1 cellular context compared by ENCODE assay signal in the genomic region with DNA sequence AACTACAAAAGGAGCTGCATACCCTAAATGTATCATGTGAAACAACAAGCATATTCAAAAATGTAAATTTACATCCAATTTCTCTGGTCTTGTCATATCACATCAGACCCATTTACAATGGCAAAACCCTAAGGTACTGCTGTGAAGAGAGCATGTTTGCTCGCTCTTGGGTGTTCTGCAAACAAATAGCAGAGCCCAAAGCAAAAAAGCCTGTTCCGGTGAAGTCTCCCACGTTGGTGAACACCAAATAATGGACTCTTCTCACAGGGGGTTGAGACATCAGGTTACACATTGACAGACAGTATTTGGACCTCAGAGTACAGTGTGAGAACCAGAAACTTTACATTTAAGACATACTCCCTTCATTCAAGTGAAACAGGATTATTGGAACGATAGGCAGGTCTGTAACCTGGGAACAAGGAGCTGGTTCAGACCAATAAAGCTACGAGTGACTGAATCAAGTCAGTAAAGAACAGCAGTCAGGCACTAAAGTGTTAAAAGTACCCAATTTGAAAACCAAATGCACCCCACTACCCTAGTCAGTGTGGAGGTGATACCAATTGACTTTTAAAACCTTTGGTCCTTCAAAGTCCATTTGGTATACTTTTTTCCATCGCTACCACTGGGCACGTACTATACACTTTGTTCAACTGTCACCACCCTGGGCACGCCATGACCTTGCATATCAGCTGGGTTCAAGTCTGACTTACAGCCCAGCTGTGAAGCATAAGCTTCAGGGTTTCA.
TF ChIP-seq lines count a peak whose summit lies in the region.

No MANE protein-coding gene starts in this region.

TF ChIP-seq in HepG2, 621 proteins besides CTCF, POLR2A, EP300 and RAD21 (continued from another document and continues in another):
- TF ChIP-seq, protein P1, sequence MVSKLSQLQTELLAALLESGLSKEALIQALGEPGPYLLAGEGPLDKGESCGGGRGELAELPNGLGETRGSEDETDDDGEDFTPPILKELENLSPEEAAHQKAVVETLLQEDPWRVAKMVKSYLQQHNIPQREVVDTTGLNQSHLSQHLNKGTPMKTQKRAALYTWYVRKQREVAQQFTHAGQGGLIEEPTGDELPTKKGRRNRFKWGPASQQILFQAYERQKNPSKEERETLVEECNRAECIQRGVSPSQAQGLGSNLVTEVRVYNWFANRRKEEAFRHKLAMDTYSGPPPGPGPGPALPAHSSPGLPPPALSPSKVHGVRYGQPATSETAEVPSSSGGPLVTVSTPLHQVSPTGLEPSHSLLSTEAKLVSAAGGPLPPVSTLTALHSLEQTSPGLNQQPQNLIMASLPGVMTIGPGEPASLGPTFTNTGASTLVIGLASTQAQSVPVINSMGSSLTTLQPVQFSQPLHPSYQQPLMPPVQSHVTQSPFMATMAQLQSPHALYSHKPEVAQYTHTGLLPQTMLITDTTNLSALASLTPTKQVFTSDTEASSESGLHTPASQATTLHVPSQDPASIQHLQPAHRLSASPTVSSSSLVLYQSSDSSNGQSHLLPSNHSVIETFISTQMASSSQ (IDR thresholded peaks at IDR 0.05; ENCODE audit: low read depth) = peak; percentile 82
- TF ChIP-seq, protein P1 (CRISPR knock-in tag; IDR thresholded peaks at IDR 0.05; ENCODE audit: borderline replicate concordance) = peak; percentile 87; the same call in 1 of the 2 replicates
- TF ChIP-seq ZNF552 (CRISPR knock-in tag; IDR thresholded peaks at IDR 0.05; ENCODE audit: borderline replicate concordance) (no peak), ZC3H4 (CRISPR knock-in tag; IDR thresholded peaks at IDR 0.05; ENCODE audit: borderline replicate concordance) (no peak), SAFB2 (CRISPR knock-in tag; IDR thresholded peaks at IDR 0.05; ENCODE audit: borderline replicate concordance, low read depth) (no peak), ZNF776 (CRISPR knock-in tag; IDR thresholded peaks at IDR 0.05) (no peak), TGIF2 (CRISPR knock-in tag; IDR thresholded peaks at IDR 0.05) (0 out of 2 replicates have a peak, but pooled peaks have one; percentile 58), ZNF788 (CRISPR knock-in tag; IDR thresholded peaks at IDR 0.05; ENCODE audit: borderline replicate concordance) (no peak), HNF4G (IDR thresholded peaks at IDR 0.05; ENCODE audit: borderline replicate concordance, low read depth, low read length) (no peak), HNF4G (CRISPR knock-in tag; IDR thresholded peaks at IDR 0.05; ENCODE audit: borderline replicate concordance, low read depth) (no peak), ZNF746 (CRISPR knock-in tag; IDR thresholded peaks at IDR 0.05) (no peak), SNAI1 (CRISPR knock-in tag; IDR thresholded peaks at IDR 0.05; ENCODE audit: borderline replicate concordance) (no peak), ZNF607 (CRISPR knock-in tag; IDR thresholded peaks at IDR 0.05; ENCODE audit: borderline replicate concordance) (no peak), POLR2G (IDR thresholded peaks at IDR 0.05; ENCODE audit: low read depth, low read length) (no peak), BHLHE40 (IDR thresholded peaks at IDR 0.05; ENCODE audit: low read length) (no peak), STAG1 (CRISPR knock-in tag; IDR thresholded peaks at IDR 0.05) (peak; percentile 5; the same call in 1 of the 2 replicates), ZNF143 (CRISPR knock-in tag; IDR thresholded peaks at IDR 0.05) (no peak), ZNF567 (CRISPR knock-in tag; IDR thresholded peaks at IDR 0.05; ENCODE audit: borderline replicate concordance) (no peak), SP1 (IDR thresholded peaks at IDR 0.05) (no peak), SP1 (CRISPR knock-in tag; IDR thresholded peaks at IDR 0.05) (no peak), ZNF160 (CRISPR knock-in tag; IDR thresholded peaks at IDR 0.05) (no peak)
- TF ChIP-seq, protein P2, sequence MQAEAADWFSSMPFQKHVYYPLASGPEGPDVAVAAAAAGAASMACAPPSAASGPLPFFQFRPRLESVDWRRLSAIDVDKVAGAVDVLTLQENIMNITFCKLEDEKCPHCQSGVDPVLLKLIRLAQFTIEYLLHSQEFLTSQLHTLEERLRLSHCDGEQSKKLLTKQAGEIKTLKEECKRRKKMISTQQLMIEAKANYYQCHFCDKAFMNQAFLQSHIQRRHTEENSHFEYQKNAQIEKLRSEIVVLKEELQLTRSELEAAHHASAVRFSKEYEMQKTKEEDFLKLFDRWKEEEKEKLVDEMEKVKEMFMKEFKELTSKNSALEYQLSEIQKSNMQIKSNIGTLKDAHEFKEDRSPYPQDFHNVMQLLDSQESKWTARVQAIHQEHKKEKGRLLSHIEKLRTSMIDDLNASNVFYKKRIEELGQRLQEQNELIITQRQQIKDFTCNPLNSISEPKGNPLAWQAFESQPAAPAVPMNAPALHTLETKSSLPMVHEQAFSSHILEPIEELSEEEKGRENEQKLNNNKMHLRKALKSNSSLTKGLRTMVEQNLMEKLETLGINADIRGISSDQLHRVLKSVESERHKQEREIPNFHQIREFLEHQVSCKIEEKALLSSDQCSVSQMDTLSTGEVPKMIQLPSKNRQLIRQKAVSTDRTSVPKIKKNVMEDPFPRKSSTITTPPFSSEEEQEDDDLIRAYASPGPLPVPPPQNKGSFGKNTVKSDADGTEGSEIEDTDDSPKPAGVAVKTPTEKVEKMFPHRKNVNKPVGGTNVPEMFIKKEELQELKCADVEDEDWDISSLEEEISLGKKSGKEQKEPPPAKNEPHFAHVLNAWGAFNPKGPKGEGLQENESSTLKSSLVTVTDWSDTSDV (CRISPR knock-in tag; IDR thresholded peaks at IDR 0.05) = no peak
- TF ChIP-seq, protein P3, sequence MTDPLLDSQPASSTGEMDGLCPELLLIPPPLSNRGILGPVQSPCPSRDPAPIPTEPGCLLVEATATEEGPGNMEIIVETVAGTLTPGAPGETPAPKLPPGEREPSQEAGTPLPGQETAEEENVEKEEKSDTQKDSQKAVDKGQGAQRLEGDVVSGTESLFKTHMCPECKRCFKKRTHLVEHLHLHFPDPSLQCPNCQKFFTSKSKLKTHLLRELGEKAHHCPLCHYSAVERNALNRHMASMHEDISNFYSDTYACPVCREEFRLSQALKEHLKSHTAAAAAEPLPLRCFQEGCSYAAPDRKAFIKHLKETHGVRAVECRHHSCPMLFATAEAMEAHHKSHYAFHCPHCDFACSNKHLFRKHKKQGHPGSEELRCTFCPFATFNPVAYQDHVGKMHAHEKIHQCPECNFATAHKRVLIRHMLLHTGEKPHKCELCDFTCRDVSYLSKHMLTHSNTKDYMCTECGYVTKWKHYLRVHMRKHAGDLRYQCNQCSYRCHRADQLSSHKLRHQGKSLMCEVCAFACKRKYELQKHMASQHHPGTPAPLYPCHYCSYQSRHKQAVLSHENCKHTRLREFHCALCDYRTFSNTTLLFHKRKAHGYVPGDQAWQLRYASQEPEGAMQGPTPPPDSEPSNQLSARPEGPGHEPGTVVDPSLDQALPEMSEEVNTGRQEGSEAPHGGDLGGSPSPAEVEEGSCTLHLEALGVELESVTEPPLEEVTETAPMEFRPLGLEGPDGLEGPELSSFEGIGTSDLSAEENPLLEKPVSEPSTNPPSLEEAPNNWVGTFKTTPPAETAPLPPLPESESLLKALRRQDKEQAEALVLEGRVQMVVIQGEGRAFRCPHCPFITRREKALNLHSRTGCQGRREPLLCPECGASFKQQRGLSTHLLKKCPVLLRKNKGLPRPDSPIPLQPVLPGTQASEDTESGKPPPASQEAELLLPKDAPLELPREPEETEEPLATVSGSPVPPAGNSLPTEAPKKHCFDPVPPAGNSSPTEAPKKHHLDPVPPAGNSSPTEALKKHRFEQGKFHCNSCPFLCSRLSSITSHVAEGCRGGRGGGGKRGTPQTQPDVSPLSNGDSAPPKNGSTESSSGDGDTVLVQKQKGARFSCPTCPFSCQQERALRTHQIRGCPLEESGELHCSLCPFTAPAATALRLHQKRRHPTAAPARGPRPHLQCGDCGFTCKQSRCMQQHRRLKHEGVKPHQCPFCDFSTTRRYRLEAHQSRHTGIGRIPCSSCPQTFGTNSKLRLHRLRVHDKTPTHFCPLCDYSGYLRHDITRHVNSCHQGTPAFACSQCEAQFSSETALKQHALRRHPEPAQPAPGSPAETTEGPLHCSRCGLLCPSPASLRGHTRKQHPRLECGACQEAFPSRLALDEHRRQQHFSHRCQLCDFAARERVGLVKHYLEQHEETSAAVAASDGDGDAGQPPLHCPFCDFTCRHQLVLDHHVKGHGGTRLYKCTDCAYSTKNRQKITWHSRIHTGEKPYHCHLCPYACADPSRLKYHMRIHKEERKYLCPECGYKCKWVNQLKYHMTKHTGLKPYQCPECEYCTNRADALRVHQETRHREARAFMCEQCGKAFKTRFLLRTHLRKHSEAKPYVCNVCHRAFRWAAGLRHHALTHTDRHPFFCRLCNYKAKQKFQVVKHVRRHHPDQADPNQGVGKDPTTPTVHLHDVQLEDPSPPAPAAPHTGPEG (CRISPR knock-in tag; IDR thresholded peaks at IDR 0.05) = no peak
- TF ChIP-seq, protein P4, sequence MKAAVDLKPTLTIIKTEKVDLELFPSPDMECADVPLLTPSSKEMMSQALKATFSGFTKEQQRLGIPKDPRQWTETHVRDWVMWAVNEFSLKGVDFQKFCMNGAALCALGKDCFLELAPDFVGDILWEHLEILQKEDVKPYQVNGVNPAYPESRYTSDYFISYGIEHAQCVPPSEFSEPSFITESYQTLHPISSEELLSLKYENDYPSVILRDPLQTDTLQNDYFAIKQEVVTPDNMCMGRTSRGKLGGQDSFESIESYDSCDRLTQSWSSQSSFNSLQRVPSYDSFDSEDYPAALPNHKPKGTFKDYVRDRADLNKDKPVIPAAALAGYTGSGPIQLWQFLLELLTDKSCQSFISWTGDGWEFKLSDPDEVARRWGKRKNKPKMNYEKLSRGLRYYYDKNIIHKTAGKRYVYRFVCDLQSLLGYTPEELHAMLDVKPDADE (CRISPR knock-in tag; IDR thresholded peaks at IDR 0.05) = no peak
- TF ChIP-seq, protein P5, sequence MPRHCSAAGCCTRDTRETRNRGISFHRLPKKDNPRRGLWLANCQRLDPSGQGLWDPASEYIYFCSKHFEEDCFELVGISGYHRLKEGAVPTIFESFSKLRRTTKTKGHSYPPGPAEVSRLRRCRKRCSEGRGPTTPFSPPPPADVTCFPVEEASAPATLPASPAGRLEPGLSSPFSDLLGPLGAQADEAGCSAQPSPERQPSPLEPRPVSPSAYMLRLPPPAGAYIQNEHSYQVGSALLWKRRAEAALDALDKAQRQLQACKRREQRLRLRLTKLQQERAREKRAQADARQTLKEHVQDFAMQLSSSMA (CRISPR knock-in tag; IDR thresholded peaks at IDR 0.05) = no peak
- TF ChIP-seq, protein P6, sequence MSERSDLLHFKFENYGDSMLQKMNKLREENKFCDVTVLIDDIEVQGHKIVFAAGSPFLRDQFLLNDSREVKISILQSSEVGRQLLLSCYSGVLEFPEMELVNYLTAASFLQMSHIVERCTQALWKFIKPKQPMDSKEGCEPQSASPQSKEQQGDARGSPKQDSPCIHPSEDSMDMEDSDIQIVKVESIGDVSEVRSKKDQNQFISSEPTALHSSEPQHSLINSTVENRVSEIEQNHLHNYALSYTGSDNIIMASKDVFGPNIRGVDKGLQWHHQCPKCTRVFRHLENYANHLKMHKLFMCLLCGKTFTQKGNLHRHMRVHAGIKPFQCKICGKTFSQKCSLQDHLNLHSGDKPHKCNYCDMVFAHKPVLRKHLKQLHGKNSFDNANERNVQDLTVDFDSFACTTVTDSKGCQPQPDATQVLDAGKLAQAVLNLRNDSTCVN (CRISPR knock-in tag; IDR thresholded peaks at IDR 0.05; ENCODE audit: borderline replicate concordance) = no peak
- TF ChIP-seq, protein P7, sequence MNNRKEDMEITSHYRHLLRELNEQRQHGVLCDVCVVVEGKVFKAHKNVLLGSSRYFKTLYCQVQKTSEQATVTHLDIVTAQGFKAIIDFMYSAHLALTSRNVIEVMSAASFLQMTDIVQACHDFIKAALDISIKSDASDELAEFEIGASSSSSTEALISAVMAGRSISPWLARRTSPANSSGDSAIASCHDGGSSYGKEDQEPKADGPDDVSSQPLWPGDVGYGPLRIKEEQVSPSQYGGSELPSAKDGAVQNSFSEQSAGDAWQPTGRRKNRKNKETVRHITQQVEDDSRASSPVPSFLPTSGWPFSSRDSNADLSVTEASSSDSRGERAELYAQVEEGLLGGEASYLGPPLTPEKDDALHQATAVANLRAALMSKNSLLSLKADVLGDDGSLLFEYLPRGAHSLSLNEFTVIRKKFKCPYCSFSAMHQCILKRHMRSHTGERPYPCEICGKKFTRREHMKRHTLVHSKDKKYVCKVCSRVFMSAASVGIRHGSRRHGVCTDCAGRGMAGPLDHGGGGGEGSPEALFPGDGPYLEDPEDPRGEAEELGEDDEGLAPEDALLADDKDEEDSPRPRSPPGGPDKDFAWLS (CRISPR knock-in tag; IDR thresholded peaks at IDR 0.05; ENCODE audit: borderline replicate concordance) = no peak
- TF ChIP-seq, protein P8, sequence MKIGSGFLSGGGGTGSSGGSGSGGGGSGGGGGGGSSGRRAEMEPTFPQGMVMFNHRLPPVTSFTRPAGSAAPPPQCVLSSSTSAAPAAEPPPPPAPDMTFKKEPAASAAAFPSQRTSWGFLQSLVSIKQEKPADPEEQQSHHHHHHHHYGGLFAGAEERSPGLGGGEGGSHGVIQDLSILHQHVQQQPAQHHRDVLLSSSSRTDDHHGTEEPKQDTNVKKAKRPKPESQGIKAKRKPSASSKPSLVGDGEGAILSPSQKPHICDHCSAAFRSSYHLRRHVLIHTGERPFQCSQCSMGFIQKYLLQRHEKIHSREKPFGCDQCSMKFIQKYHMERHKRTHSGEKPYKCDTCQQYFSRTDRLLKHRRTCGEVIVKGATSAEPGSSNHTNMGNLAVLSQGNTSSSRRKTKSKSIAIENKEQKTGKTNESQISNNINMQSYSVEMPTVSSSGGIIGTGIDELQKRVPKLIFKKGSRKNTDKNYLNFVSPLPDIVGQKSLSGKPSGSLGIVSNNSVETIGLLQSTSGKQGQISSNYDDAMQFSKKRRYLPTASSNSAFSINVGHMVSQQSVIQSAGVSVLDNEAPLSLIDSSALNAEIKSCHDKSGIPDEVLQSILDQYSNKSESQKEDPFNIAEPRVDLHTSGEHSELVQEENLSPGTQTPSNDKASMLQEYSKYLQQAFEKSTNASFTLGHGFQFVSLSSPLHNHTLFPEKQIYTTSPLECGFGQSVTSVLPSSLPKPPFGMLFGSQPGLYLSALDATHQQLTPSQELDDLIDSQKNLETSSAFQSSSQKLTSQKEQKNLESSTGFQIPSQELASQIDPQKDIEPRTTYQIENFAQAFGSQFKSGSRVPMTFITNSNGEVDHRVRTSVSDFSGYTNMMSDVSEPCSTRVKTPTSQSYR (CRISPR knock-in tag; IDR thresholded peaks at IDR 0.05; ENCODE audit: borderline replicate concordance) = no peak
